In genomic region chr17:21126645-21127507, GRCh38 we compare ENCODE assay signal across 8 cellular contexts. TPM values are rescaled to one million over a fixed set of nuclear protein-coding genes. Genes with fewer than 3 reads are reported as not detected.
A peak's percentile ranks its signal among the peaks of the same experiment; 100 is the strongest.
DNase-seq lines count a peak whose midpoint lies in the region; ATAC-seq lines count a peak whose summit lies in the region.

Gene DHRS7B (plus strand): TSS chr17:21126964. CDS start chr17:21126972, 8 bp downstream.

- POLR2A ChIA-PET in CD8-positive, alpha-beta memory T cell (lab: Charles Lee): interaction anchor here (1.0 to 2.2 kb wide), 2 partner anchors 83 to 160 kb away, joined by 3 to 8 read pairs; partner anchors contain the start of gene USP22
- POLR2A ChIA-PET in activated CD8-positive, alpha-beta memory T cell treated with anti-CD3 and anti-CD28 coated beads for 36 hours (lab: Charles Lee): interaction anchor here (1.5 kb wide), 1 partner anchor 27 kb away, joined by 3 read pairs; no protein-coding TSS in a partner anchor

- peaks cover 29 to 34% (median 33%) of the 10 kb centered on the region in 3 donors for H3K4me1 Mint-ChIP-seq in CD8-positive, alpha-beta memory T cell

- ATAC-seq in GM19467 (IDR thresholded peaks at IDR 0.05; ENCODE audit: unreplicated experiment): peak; percentile 90

- H3K4me1 ChIP-seq in CD8-positive, alpha-beta memory T cell (ENCODE audit: insufficient read depth, low read length): peaks cover 24% of the 10 kb centered on the region
- H3K4me1 ChIP-seq in effector memory CD4-positive, alpha-beta T cell (ENCODE audit: control insufficient read depth, insufficient read depth, low read length, poor library complexity, severe bottlenecking): peaks cover 12% of the 10 kb centered on the region

- H3K36me3 ChIP-seq in CD8-positive, alpha-beta memory T cell (ENCODE audit: insufficient read depth, low read length): no peaks in the 10 kb centered on the region
- H3K36me3 ChIP-seq in effector memory CD4-positive, alpha-beta T cell (ENCODE audit: control insufficient read depth, insufficient read depth, low read length): no peaks in the 10 kb centered on the region

- no peaks in the 10 kb centered on the region for H3K9me3 Mint-ChIP-seq in CD8-positive, alpha-beta memory T cell

- H3K36me3 Mint-ChIP-seq in CD8-positive, alpha-beta memory T cell: peaks cover 0 to 10% (median 0%) of the 10 kb centered on the region in 3 donors

- no peaks in the 10 kb centered on the region for H3K9me3 ChIP-seq in CD8-positive, alpha-beta memory T cell (ENCODE audit: low read length)
- no peaks in the 10 kb centered on the region for H3K9me3 ChIP-seq in effector memory CD4-positive, alpha-beta T cell (ENCODE audit: control insufficient read depth, low read length)

- no peaks in the 10 kb centered on the region for H3K27me3 ChIP-seq in CD8-positive, alpha-beta memory T cell (ENCODE audit: insufficient read depth, low read length, poor library complexity, severe bottlenecking)
- H3K27me3 ChIP-seq in effector memory CD4-positive, alpha-beta T cell (replicated peaks; ENCODE audit: control insufficient read depth, insufficient read depth, low read length, poor library complexity, severe bottlenecking): no peaks in the 10 kb centered on the region

- peak; percentile 93 to 98 (median 95) for DNase-seq in CD8-positive, alpha-beta memory T cell
- DNase-seq in HS-27A (ENCODE audit: low read depth) (peak; percentile 96), medulla oblongata (ENCODE audit: extremely low spot score) (peak; percentile 99)
- peak; percentile 86 for DNase-seq in NK-92 treated with Interleukin-12 subunit alpha and Interleukin-12 subunit beta, amount 100 ng/mL, for 24 hours (lab: John Stamatoyannopoulos, UW)
- DNase-seq in effector memory CD4-positive, alpha-beta T cell: peak; percentile 93 to 97 (median 94)
- DNase-seq in stimulated activated CD8-positive, alpha-beta memory T cell treated with anti-CD3 and anti-CD28 coated beads, Interleukin-12 subunit alpha, Interleukin-12 subunit beta, amount 100 ng/mL, for 1 hour (ENCODE audit: low read depth): peak; percentile 97

- peak within 1 kb of the TSS; percentile 89 to 98 (median 95) for H3K4me3 Mint-ChIP-seq in CD8-positive, alpha-beta memory T cell

- CTCF ChIA-PET in CD8-positive, alpha-beta memory T cell (lab: Charles Lee): interaction anchor here (1.4 to 2.2 kb wide), 3 partner anchors 84 to 385 kb away, joined by 3 to 8 read pairs (median 4); no protein-coding TSS in a partner anchor
- CTCF ChIA-PET in activated CD8-positive, alpha-beta memory T cell treated with anti-CD3 and anti-CD28 coated beads for 36 hours (lab: Charles Lee): interaction anchor here (1.2 to 2.5 kb wide), 4 partner anchors 8 to 153 kb away, joined by 3 to 5 read pairs (median 4); no protein-coding TSS in a partner anchor

- H3K27ac ChIP-seq in CD8-positive, alpha-beta memory T cell (ENCODE audit: low read depth, low read length): peak within 1 kb of the TSS; percentile 89
- peak within 1 kb of the TSS; percentile 93 for H3K27ac ChIP-seq in effector memory CD4-positive, alpha-beta T cell (ENCODE audit: insufficient read depth, low read length, poor library complexity, severe bottlenecking)

- H3K27ac Mint-ChIP-seq in CD8-positive, alpha-beta memory T cell: peak within 1 kb of the TSS; percentile 93 to 99 (median 96)

- H3K27me3 Mint-ChIP-seq in CD8-positive, alpha-beta memory T cell: no peaks in the 10 kb centered on the region

- H3K4me3 ChIP-seq in CD8-positive, alpha-beta memory T cell (ENCODE audit: low read length): peak within 1 kb of the TSS; percentile 88
- H3K4me3 ChIP-seq in effector memory CD4-positive, alpha-beta T cell (ENCODE audit: insufficient read depth, low read depth, low read length, poor library complexity, severe bottlenecking): peak within 1 kb of the TSS; percentile 88

RNA-seq across cellular contexts. Expression of gene DHRS7B, which starts in this region (rescaled TPM):
- total RNA-seq in CD8-positive, alpha-beta memory T cell: 10 to 100 TPM; 25.7 to 27.5 TPM
- polyA plus RNA-seq in CD8-positive, alpha-beta memory T cell: 9.0 TPM
- total RNA-seq in activated CD8-positive, alpha-beta memory T cell treated with anti-CD3 and anti-CD28 coated beads for 36 hours: 10 to 100 TPM; 22.6 to 26.2 TPM

Comparison
In these comparisons a context has a peak if more than half of its experiments do, and no peak if none do; other contexts are left out.
1. Peak in every context shown above with its lines: DNase-seq, ATAC-seq, H3K4me3 ChIP-seq and H3K27ac ChIP-seq.